In the genomic region with DNA sequence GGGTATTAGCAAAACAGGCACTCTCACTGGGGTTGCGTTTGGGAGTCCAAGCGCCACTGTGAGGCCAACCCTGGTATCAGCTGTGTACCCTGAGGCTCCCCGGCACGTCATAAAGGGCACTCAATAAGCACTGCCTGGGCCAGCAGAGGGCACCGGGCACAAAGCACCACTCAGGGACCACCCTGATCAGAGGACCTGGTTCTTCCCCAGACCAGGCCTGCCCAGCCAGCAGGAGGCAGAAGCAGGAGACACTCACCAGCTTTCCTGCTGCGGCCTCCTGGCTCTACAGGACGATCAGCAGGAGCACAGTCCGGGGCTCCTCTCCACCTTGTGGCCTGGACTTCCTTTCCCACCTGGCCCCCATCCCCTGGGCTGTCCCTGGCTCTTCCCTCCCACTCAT, we compare ENCODE assay signal across 12 cellular contexts. TPM values are rescaled to one million over a fixed set of nuclear protein-coding genes. Genes with fewer than 3 reads are reported as not detected.
A peak's percentile ranks its signal among the peaks of the same experiment; 100 is the strongest.
DNase-seq lines count a peak whose midpoint lies in the region; ATAC-seq and TF ChIP-seq lines count a peak whose summit lies in the region.
"Had no signal": no experiment of that assay in that cellular context is flagged by ENCODE, and none has a peak within 500 bp of the region (broad histone marks: within the 10 kb centered on the region; RNA-seq: fewer than 3 reads in every experiment).

No MANE protein-coding gene starts in this region.

- no peaks in the 10 kb centered on the region for H3K9me3 ChIP-seq in spleen
- H3K9me3 ChIP-seq in SK-N-SH = no peaks in the 10 kb centered on the region

- POLR2A ChIA-PET in activated CD4-positive, alpha-beta T cell treated with anti-CD3 and anti-CD28 coated beads for 36 hours (lab: Charles Lee) = no interaction called here
- POLR2A ChIA-PET in RWPE1 (lab: Yijun Ruan, JAX; ENCODE audit: low non-redundant PET) (no interaction called here), SK-N-SH (lab: Yijun Ruan, JAX) (no interaction called here)

- intact Hi-C loops in activated CD4-positive, alpha-beta T cell treated with anti-CD3 and anti-CD28 coated beads for 36 hours (cut with DNase I, micrococcal nuclease) = no loop called here
- intact Hi-C loops in spleen (cut with DNase I; ENCODE audit: low total_unique reads) = no loop called here

- peaks cover 45% of the 10 kb centered on the region for H3K79me2 ChIP-seq in SK-N-SH (ENCODE audit: insufficient read depth)

- peaks cover 18% of the 10 kb centered on the region for H3F3A ChIP-seq in SK-N-SH (replicated peaks; ENCODE audit: insufficient read depth)

- H3K4me3 Mint-ChIP-seq in activated CD4-positive, alpha-beta T cell treated with anti-CD3 and anti-CD28 coated beads for 36 hours = no peak overlapping the region

- no peak for TF ChIP-seq CTCF in RWPE1 (conservative IDR thresholded peaks at IDR 0.05; ENCODE audit: low read depth)
- TF ChIP-seq CTCF in fibroblast of mammary gland (conservative IDR thresholded peaks at IDR 0.05; ENCODE audit: control insufficient read depth, insufficient read depth, low read depth, low read length) = no peak
- peak in 5 of 11 experiments; percentile 12 to 50 (median 16) for TF ChIP-seq CTCF in spleen (IDR thresholded peaks at IDR 0.05 in 8 of 11, conservative IDR thresholded peaks at IDR 0.05 in 3 of 11)
- no peak for TF ChIP-seq CTCF in SK-N-SH (IDR thresholded peaks at IDR 0.05)

- no peaks in the 10 kb centered on the region for H3K27me3 Mint-ChIP-seq in activated CD4-positive, alpha-beta T cell treated with anti-CD3 and anti-CD28 coated beads for 36 hours

- CTCF ChIA-PET in activated CD4-positive, alpha-beta T cell treated with anti-CD3 and anti-CD28 coated beads for 36 hours (lab: Charles Lee) = interaction anchor here (0.8 to 1.6 kb wide), 2 partner anchors 9 to 34 kb away, joined by 3 to 4 read pairs; no protein-coding TSS in a partner anchor
- CTCF ChIA-PET in RWPE1 (lab: Yijun Ruan, JAX) = interaction anchor here (0.6 kb wide), 1 partner anchor 439 kb away, joined by 3 read pairs; no protein-coding TSS in a partner anchor
- CTCF ChIA-PET in SK-N-SH (lab: Yijun Ruan, JAX) = interaction anchor here (1.7 kb wide), 1 partner anchor 79 kb away, joined by 3 read pairs; no protein-coding TSS in a partner anchor

- 60 to 86% (median 66%) methylated on average over 3 to 8 of the region's 8 CpGs for WGBS in spleen, 5 donors
- WGBS in SK-N-SH (ENCODE audit: low lambda C conversion rate) = 98% methylated on average over 4 of the region's 8 CpGs

- H3K4me2 ChIP-seq in SK-N-SH = no peak overlapping the region

- H3K27me3 ChIP-seq in spleen (replicated peaks in 1 of 7) (no peaks in the 10 kb centered on the region), SK-N-SH (ENCODE audit: insufficient read depth) (no peaks in the 10 kb centered on the region)
- H3K27me3 ChIP-seq: cardiac muscle cell had no signal

- peak overlapping the region; percentile 48 for H3K27ac Mint-ChIP-seq in activated CD4-positive, alpha-beta T cell treated with anti-CD3 and anti-CD28 coated beads for 36 hours

- H3K9ac ChIP-seq in SK-N-SH = no peak overlapping the region

- H3K36me3 ChIP-seq in spleen (peaks cover 2 to 78% (median 53%) of the 10 kb centered on the region in 6 donors), SK-N-SH (replicated peaks in 1 of 2; ENCODE audit: control insufficient read depth in 1 of 2, insufficient read depth in 2 of 2, low read length in 1 of 2) (peaks cover 21 to 25% of the 10 kb centered on the region in 2 experiments)

- H3K4me1 ChIP-seq in spleen = peaks cover 30 to 99% (median 85%) of the 10 kb centered on the region in 6 donors
- peaks cover 2 to 14% of the 10 kb centered on the region in 2 experiments; a peak in 3 of 4 replicates for H3K4me1 ChIP-seq in SK-N-SH (ENCODE audit: control insufficient read depth in 1 of 2, insufficient read depth in 2 of 2, low read depth in 1 of 2, low read length in 1 of 2)

- no peak for TF ChIP-seq POLR2A in spleen (IDR thresholded peaks at IDR 0.05)

- H3K27ac ChIP-seq in RWPE1 = peak overlapping the region; percentile 16
- H3K27ac ChIP-seq in spleen = peak overlapping the region in 4 of 8 donors; percentile 15 to 48 (median 28)
- H3K27ac ChIP-seq in SK-N-SH (ENCODE audit: low read depth in 2 of 2, low read length in 1 of 2) = no peak overlapping the region
- H3K27ac ChIP-seq: cardiac muscle cell had no signal

- no peaks in the 10 kb centered on the region for H3K9me2 ChIP-seq in SK-N-SH

- no peak for TF ChIP-seq EP300 in SK-N-SH (IDR thresholded peaks at IDR 0.05; ENCODE audit: borderline replicate concordance in 1 of 2, low read depth in 1 of 2, low read length in 1 of 2)

- H3K4me3 ChIP-seq in fibroblast of mammary gland (ENCODE audit: control insufficient read depth, low read depth, low read length) = no peak overlapping the region
- H3K4me3 ChIP-seq in spleen = no peak overlapping the region
- H3K4me3 ChIP-seq in SK-N-SH (ENCODE audit: low read depth in 2 of 2, low read length in 1 of 2) = no peak overlapping the region
- H3K4me3 ChIP-seq: cardiac muscle cell had no signal

- H2AFZ ChIP-seq in SK-N-SH (ENCODE audit: low read depth) = no peak overlapping the region

- no peak for TF ChIP-seq RAD21 in SK-N-SH (IDR thresholded peaks at IDR 0.05; ENCODE audit: low read length)

- H3K9me3 Mint-ChIP-seq in activated CD4-positive, alpha-beta T cell treated with anti-CD3 and anti-CD28 coated beads for 36 hours (ENCODE audit: low read depth) = no peaks in the 10 kb centered on the region

- peaks cover 30% of the 10 kb centered on the region for H3K36me3 Mint-ChIP-seq in activated CD4-positive, alpha-beta T cell treated with anti-CD3 and anti-CD28 coated beads for 36 hours (ENCODE audit: low read depth)

- H3K4me1 Mint-ChIP-seq in activated CD4-positive, alpha-beta T cell treated with anti-CD3 and anti-CD28 coated beads for 36 hours = peaks cover 36% of the 10 kb centered on the region

- H4K20me1 ChIP-seq in SK-N-SH (ENCODE audit: insufficient read depth) = peaks cover 40% of the 10 kb centered on the region

- ATAC-seq in activated CD4-positive, alpha-beta T cell treated with anti-CD3 and anti-CD28 coated beads for 36 hours = peak; percentile 68
- no peak for ATAC-seq in HG02981 (IDR thresholded peaks at IDR 0.05; ENCODE audit: unreplicated experiment)

- peak; percentile 50 for DNase-seq in activated CD4-positive, alpha-beta T cell treated with anti-CD3 and anti-CD28 coated beads for 36 hours
- no peak for DNase-seq in activated CD4-positive, alpha-beta T cell treated with anti-CD3 and anti-CD28 coated beads, Interleukin-2, amount 50 U/mL, for 48 hours
- DNase-seq in RWPE1 (ENCODE audit: low spot score) = no peak
- peak; percentile 23 for DNase-seq in fibroblast of mammary gland (ENCODE audit: low read depth)
- DNase-seq in spleen = peak; percentile 81
- DNase-seq in SK-N-SH = no peak
- no peak for DNase-seq in NCI-H1694 (lab: John Stamatoyannopoulos, UW)
- DNase-seq: NCI-H748 treated with DMSO at 0.1 percent for 48 hours had no signal

TF ChIP-seq in SK-N-SH, 30 proteins besides CTCF, POLR2A, EP300 and RAD21 (continues in another document):
- TF ChIP-seq, protein P1, sequence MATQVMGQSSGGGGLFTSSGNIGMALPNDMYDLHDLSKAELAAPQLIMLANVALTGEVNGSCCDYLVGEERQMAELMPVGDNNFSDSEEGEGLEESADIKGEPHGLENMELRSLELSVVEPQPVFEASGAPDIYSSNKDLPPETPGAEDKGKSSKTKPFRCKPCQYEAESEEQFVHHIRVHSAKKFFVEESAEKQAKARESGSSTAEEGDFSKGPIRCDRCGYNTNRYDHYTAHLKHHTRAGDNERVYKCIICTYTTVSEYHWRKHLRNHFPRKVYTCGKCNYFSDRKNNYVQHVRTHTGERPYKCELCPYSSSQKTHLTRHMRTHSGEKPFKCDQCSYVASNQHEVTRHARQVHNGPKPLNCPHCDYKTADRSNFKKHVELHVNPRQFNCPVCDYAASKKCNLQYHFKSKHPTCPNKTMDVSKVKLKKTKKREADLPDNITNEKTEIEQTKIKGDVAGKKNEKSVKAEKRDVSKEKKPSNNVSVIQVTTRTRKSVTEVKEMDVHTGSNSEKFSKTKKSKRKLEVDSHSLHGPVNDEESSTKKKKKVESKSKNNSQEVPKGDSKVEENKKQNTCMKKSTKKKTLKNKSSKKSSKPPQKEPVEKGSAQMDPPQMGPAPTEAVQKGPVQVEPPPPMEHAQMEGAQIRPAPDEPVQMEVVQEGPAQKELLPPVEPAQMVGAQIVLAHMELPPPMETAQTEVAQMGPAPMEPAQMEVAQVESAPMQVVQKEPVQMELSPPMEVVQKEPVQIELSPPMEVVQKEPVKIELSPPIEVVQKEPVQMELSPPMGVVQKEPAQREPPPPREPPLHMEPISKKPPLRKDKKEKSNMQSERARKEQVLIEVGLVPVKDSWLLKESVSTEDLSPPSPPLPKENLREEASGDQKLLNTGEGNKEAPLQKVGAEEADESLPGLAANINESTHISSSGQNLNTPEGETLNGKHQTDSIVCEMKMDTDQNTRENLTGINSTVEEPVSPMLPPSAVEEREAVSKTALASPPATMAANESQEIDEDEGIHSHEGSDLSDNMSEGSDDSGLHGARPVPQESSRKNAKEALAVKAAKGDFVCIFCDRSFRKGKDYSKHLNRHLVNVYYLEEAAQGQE (IDR thresholded peaks at IDR 0.05; ENCODE audit: low read depth, low read length) = no peak
- TF ChIP-seq GATA2 (CRISPR knock-in tag; IDR thresholded peaks at IDR 0.05) (no peak), EZH2phosphoT487 (IDR thresholded peaks at IDR 0.05; ENCODE audit: borderline replicate concordance, low read depth) (no peak)
- TF ChIP-seq, protein P2, sequence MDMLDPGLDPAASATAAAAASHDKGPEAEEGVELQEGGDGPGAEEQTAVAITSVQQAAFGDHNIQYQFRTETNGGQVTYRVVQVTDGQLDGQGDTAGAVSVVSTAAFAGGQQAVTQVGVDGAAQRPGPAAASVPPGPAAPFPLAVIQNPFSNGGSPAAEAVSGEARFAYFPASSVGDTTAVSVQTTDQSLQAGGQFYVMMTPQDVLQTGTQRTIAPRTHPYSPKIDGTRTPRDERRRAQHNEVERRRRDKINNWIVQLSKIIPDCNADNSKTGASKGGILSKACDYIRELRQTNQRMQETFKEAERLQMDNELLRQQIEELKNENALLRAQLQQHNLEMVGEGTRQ (IDR thresholded peaks at IDR 0.05; ENCODE audit: borderline replicate concordance, low read depth, low read length) = no peak

RNA-seq across cellular contexts. Expression of a gene that starts 12.6 kb away (rescaled TPM):
- total RNA-seq in activated CD4-positive, alpha-beta T cell treated with anti-CD3 and anti-CD28 coated beads for 36 hours = 100 to 1,000 TPM in 1 of 2 experiments, 10 to 100 TPM in 1; 93.2 to 125 TPM
- total RNA-seq in spleen = 100 to 1,000 TPM; 182 to 270 (median 252) TPM
- 100 to 1,000 TPM in 1 of 3 donors, 10 to 100 TPM in 2; 61.2 to 164 (median 74.9) TPM for polyA plus RNA-seq in spleen
- polyA plus RNA-seq in SK-N-SH (2012; rRNA removed) = 47.3 and 55.8 TPM in 2 replicates
- 27.7 and 43.1 TPM in 2 replicates for polyA plus RNA-seq in SK-N-SH (2012; cell fraction: cytosol; rRNA removed)
- polyA plus RNA-seq in SK-N-SH (2012; cell fraction: nucleus; rRNA removed) = 56.3 and 60.6 TPM in 2 replicates

RNA-seq across cellular contexts. Expression of a gene that starts 50.2 kb away (rescaled TPM):
- total RNA-seq in activated CD4-positive, alpha-beta T cell treated with anti-CD3 and anti-CD28 coated beads for 36 hours = not detected
- not detected for total RNA-seq in spleen
- polyA plus RNA-seq in spleen (not detected), SK-N-SH (2012; rRNA removed) (not detected in 2 replicates)
- not detected in 2 replicates for polyA plus RNA-seq in SK-N-SH (2012; cell fraction: cytosol; rRNA removed)
- not detected in 2 replicates for polyA plus RNA-seq in SK-N-SH (2012; cell fraction: nucleus; rRNA removed)
- total RNA-seq: cardiac muscle cell, pulmonary artery endothelial cell had no signal
- polyA plus RNA-seq: AG04450, cardiac muscle cell had no signal

Comparison
In these comparisons a context has a peak if more than half of its experiments do, and no peak if none do; other contexts are left out.
1. DNase-seq: peak in activated CD4-positive, alpha-beta T cell treated with anti-CD3 and anti-CD28 coated beads for 36 hours (single experiment), fibroblast of mammary gland (single experiment) and spleen (single experiment); none in activated CD4-positive, alpha-beta T cell treated with anti-CD3 and anti-CD28 coated beads, Interleukin-2, amount 50 U/mL, for 48 hours (0 of 2), RWPE1 (single experiment), SK-N-SH (single experiment) and NCI-H1694 (single experiment).